ENCODE assay signal across 8 cellular contexts in the genomic region with DNA sequence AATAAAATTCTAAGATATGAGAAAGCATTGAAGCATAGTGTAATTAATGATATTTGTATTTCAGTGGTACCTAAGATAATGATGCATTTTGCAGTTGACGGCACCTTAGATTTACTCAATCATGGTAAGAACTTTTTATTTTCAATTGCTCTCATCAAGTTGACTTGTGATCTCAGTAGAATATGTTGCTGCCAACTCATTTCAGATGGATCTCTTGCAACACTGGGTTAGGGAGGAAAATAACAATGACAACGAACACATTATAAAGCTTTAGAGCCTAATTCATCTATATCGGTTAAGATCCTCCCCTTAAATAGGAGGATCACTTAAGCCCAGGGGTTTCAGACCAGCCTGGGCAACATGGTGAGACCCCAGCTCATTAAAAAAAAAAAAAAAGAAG. TPM values are rescaled to one million over a fixed set of nuclear protein-coding genes. Genes with fewer than 3 reads are reported as not detected.
DNase-seq lines count a peak whose midpoint lies in the region; ATAC-seq and TF ChIP-seq lines count a peak whose summit lies in the region.

No MANE protein-coding gene starts in this region.

- H3K27ac Mint-ChIP-seq in glutamatergic neuron (ENCODE audit: unreplicated experiment), result no peak overlapping the region

- H3K4me1 ChIP-seq in SJCRH30 (peaks cover 40% of the 10 kb centered on the region), esophagus squamous epithelium (peaks cover 26 to 53% (median 32%) of the 10 kb centered on the region in 3 donors)

- H3K27ac ChIP-seq in SJCRH30, result peak overlapping the region; percentile 62
- H3K27ac ChIP-seq in esophagus squamous epithelium, result peak overlapping the region; percentile 12 to 84 (median 80)
- H3K27ac ChIP-seq in substantia nigra (ENCODE audit: low read depth, low read length, poor library complexity, severe bottlenecking), result no peak overlapping the region

- no peaks in the 10 kb centered on the region for H3K36me3 ChIP-seq in SJCRH30
- no peaks in the 10 kb centered on the region for H3K36me3 ChIP-seq in esophagus squamous epithelium

- intact Hi-C loops in esophagus squamous epithelium (cut with DNase I), result no loop called here

- ATAC-seq in HG02763 (IDR thresholded peaks at IDR 0.05; ENCODE audit: unreplicated experiment), result no peak

- no peak for TF ChIP-seq POLR2A in esophagus squamous epithelium (IDR thresholded peaks at IDR 0.05)

- peak; percentile 30 for DNase-seq in EL
- no peak for DNase-seq in SJCRH30
- DNase-seq in esophagus squamous epithelium (lab: John Stamatoyannopoulos, UW), result no peak
- DNase-seq in renal cortical epithelial cell (ENCODE audit: low read depth), result peak; percentile 67
- DNase-seq in substantia nigra (lab: John Stamatoyannopoulos, UW), result no peak
- DNase-seq in glutamatergic neuron, result no peak
- no peak for DNase-seq in NCI-H2081 treated with DMSO at 0.1 percent for 48 hours (lab: John Stamatoyannopoulos, UW)

- no peak overlapping the region for H3K4me3 Mint-ChIP-seq in glutamatergic neuron (ENCODE audit: unreplicated experiment)

- H3K27me3 Mint-ChIP-seq in glutamatergic neuron (ENCODE audit: unreplicated experiment), result peaks cover 3% of the 10 kb centered on the region

- H3K27me3 ChIP-seq in SJCRH30 (no peaks in the 10 kb centered on the region), esophagus squamous epithelium (no peaks in the 10 kb centered on the region)

- H3K4me1 Mint-ChIP-seq in glutamatergic neuron (ENCODE audit: low read depth, unreplicated experiment), result no peaks in the 10 kb centered on the region

- no peaks in the 10 kb centered on the region for H3K36me3 Mint-ChIP-seq in glutamatergic neuron (ENCODE audit: unreplicated experiment)

- no peak overlapping the region for H3K4me3 ChIP-seq in SJCRH30
- H3K4me3 ChIP-seq in esophagus squamous epithelium, result no peak overlapping the region

- no peaks in the 10 kb centered on the region for H3K9me3 Mint-ChIP-seq in glutamatergic neuron (ENCODE audit: unreplicated experiment)

- TF ChIP-seq CTCF in esophagus squamous epithelium (IDR thresholded peaks at IDR 0.05) (no peak), glutamatergic neuron (IDR thresholded peaks at IDR 0.05; ENCODE audit: partially characterized antibody, unreplicated experiment) (no peak)

- H3K9me3 ChIP-seq in SJCRH30 (replicated peaks), result no peaks in the 10 kb centered on the region
- H3K9me3 ChIP-seq in esophagus squamous epithelium, result no peaks in the 10 kb centered on the region

- WGBS in esophagus squamous epithelium, 2 donors, result 68 to 85% methylated on average over 3 of the region's 3 CpGs

RNA-seq across cellular contexts. Expression of a gene that starts 18.1 kb away (rescaled TPM):
- total RNA-seq in SJCRH30 (2014; rRNA removed; shearing (Covaris generic)), result 11.0 and 11.2 TPM in 2 replicates
- 10 to 100 TPM in 3 of 4 donors, 1 to 10 TPM in 1; 8.7 to 13.2 (median 10.4) TPM for total RNA-seq in esophagus squamous epithelium
- total RNA-seq in renal cortical epithelial cell, result 8.2 and 12.5 TPM in 2 replicates
- total RNA-seq in glutamatergic neuron (ENCODE audit: unreplicated experiment), result 10.2 TPM

RNA-seq across cellular contexts. Expression of a gene that starts 18.4 kb away (rescaled TPM):
- total RNA-seq in SJCRH30 (2014; rRNA removed; shearing (Covaris generic)), result 0.73 TPM in 1 of 2 replicates, not detected in the other
- total RNA-seq in esophagus squamous epithelium (1 to 10 TPM; 1.4 to 4.7 (median 2.0) TPM), renal cortical epithelial cell (5.7 and 13.0 TPM in 2 replicates), glutamatergic neuron (ENCODE audit: unreplicated experiment) (not detected)

Comparison
In these comparisons a context has a peak if more than half of its experiments do, and no peak if none do; other contexts are left out.
1. DNase-seq: peak in EL (single experiment) and renal cortical epithelial cell (single experiment); none in SJCRH30 (0 of 2), esophagus squamous epithelium (single experiment), substantia nigra (0 of 49), glutamatergic neuron (single experiment) and NCI-H2081 treated with DMSO at 0.1 percent for 48 hours (single experiment).